25 cellular contexts compared by ENCODE assay signal in genomic region chr3:8608791-8609171, GRCh38. TPM values are rescaled to one million over a fixed set of nuclear protein-coding genes. Genes with fewer than 3 reads are reported as not detected.
"Had no signal": no experiment of that assay in that cellular context is flagged by ENCODE, and none has a peak within 500 bp of the region (broad histone marks: within the 10 kb centered on the region; RNA-seq: fewer than 3 reads in every experiment).

No MANE protein-coding gene starts in this region.

- H3K9ac ChIP-seq: KMS-11, SK-N-SH had no signal

- H3K9me3 Mint-ChIP-seq: activated CD4-positive, alpha-beta T cell treated with anti-CD3 and anti-CD28 coated beads, Interleukin-2, amount 10 ng/mL, durations not matched to agents 24 days and 14 days; activated naive CD4-positive, alpha-beta T cell treated with anti-CD3 and anti-CD28 coated beads for 36 hours; activated naive CD4-positive, alpha-beta T cell treated with anti-CD3 and anti-CD28 coated beads, Interleukin-2, amount 50 U/mL, for 72 hours; activated T-cell treated with anti-CD3 and anti-CD28 coated beads, Interleukin-2, amount 50 U/mL, for 24 hours; T-helper 1 cell treated with Interleukin-12 subunit alpha and Interleukin-12 subunit beta and Interleukin-4 antibody, amounts not matched to agents 30 μg/mL and 1 μg/mL, for 36 hours; T-helper 2 cell treated with Interferon-gamma antibody and Interleukin-4, amounts not matched to agents 5 μg/mL and 100 μg/mL, for 36 hours had no signal

- H3K4me3 ChIP-seq: adrenal gland, SJSA1 had no signal

- H3K27ac Mint-ChIP-seq: activated CD4-positive, alpha-beta T cell treated with anti-CD3 and anti-CD28 coated beads, Interleukin-2, amount 10 ng/mL, durations not matched to agents 24 days and 14 days; activated CD8-positive, alpha-beta T cell treated with anti-CD3 and anti-CD28 coated beads for 36 hours; activated naive CD4-positive, alpha-beta T cell treated with anti-CD3 and anti-CD28 coated beads for 36 hours; activated T-cell treated with anti-CD3 and anti-CD28 coated beads, Interleukin-2, amount 50 U/mL, for 24 hours; T-helper 1 cell treated with Interleukin-12 subunit alpha and Interleukin-12 subunit beta and Interleukin-4 antibody, amounts not matched to agents 30 μg/mL and 1 μg/mL, for 36 hours; T-helper 2 cell treated with Interferon-gamma antibody and Interleukin-4, amounts not matched to agents 5 μg/mL and 100 μg/mL, for 36 hours had no signal

- H3K4me1 Mint-ChIP-seq: activated CD4-positive, alpha-beta T cell treated with anti-CD3 and anti-CD28 coated beads, Interleukin-2, amount 10 ng/mL, durations not matched to agents 24 days and 14 days had no signal

- H3K4me2 ChIP-seq: KMS-11, SK-N-SH had no signal

- H3K27ac ChIP-seq: adrenal gland, brain microvascular endothelial cell, KMS-11, SJSA1 had no signal

- H3K36me3 Mint-ChIP-seq: activated naive CD4-positive, alpha-beta T cell treated with anti-CD3 and anti-CD28 coated beads, Interleukin-2, amount 50 U/mL, for 72 hours had no signal

- H3K4me1 ChIP-seq: SJSA1 had no signal

- H3K4me3 Mint-ChIP-seq: activated CD4-positive, alpha-beta T cell treated with anti-CD3 and anti-CD28 coated beads, Interleukin-2, amount 10 ng/mL, durations not matched to agents 24 days and 14 days; activated CD8-positive, alpha-beta T cell treated with anti-CD3 and anti-CD28 coated beads for 36 hours; activated naive CD4-positive, alpha-beta T cell treated with anti-CD3 and anti-CD28 coated beads for 36 hours; activated T-cell treated with anti-CD3 and anti-CD28 coated beads, Interleukin-2, amount 50 U/mL, for 24 hours; T-helper 1 cell treated with Interleukin-12 subunit alpha and Interleukin-12 subunit beta and Interleukin-4 antibody, amounts not matched to agents 30 μg/mL and 1 μg/mL, for 36 hours; T-helper 2 cell treated with Interferon-gamma antibody and Interleukin-4, amounts not matched to agents 5 μg/mL and 100 μg/mL, for 36 hours had no signal

- DNase-seq: activated CD4-positive, alpha-beta T cell treated with anti-CD3 and anti-CD28 coated beads, Interleukin-2, amount 10 ng/mL, durations not matched to agents 24 days and 14 days; activated CD4-positive, alpha-beta T cell treated with anti-CD3 and anti-CD28 coated beads, Interleukin-2, amount 50 U/mL, for 4 hours; activated CD8-positive, alpha-beta T cell treated with anti-CD3 and anti-CD28 coated beads for 36 hours; activated gamma-delta T cell treated with Interleukin-2 at 50 U/mL for 16 hours; activated naive CD4-positive, alpha-beta T cell treated with anti-CD3 and anti-CD28 coated beads for 36 hours; activated T-cell treated with anti-CD3 and anti-CD28 coated beads, Interleukin-2, amount 50 U/mL, for 24 hours; adrenal gland; brain microvascular endothelial cell; central memory CD4-positive, alpha-beta T cell; NCI-H1105; NCI-H1417 treated with DMSO at 0.1 percent for 48 hours; NCI-H187 treated with DMSO at 0.1 percent for 48 hours; NCI-H2081; NCI-H2171 treated with DMSO at 0.1 percent for 48 hours; NCI-H2227 treated with DMSO at 0.1 percent for 48 hours; NCI-H446; NCI-H69; SHP77; SK-N-SH had no signal

- H3K27me3 Mint-ChIP-seq: activated CD4-positive, alpha-beta T cell treated with anti-CD3 and anti-CD28 coated beads, Interleukin-2, amount 10 ng/mL, durations not matched to agents 24 days and 14 days had no signal

- H3K9me3 ChIP-seq: adrenal gland, SJSA1, SK-N-SH had no signal

- H3K27me3 ChIP-seq: adrenal gland, brain microvascular endothelial cell, SJSA1 had no signal

- H3K36me3 ChIP-seq: adrenal gland, brain microvascular endothelial cell, SJSA1 had no signal

RNA-seq across cellular contexts. Expression of gene SSUH2, which starts 35.8 kb away (rescaled TPM):
- total RNA-seq: activated CD4-positive, alpha-beta T cell treated with anti-CD3 and anti-CD28 coated beads, Interleukin-2, amount 10 ng/mL, durations not matched to agents 24 days and 14 days; activated CD8-positive, alpha-beta memory T cell treated with anti-CD3 and anti-CD28 coated beads for 36 hours had no signal
